8 cellular contexts compared by ENCODE assay signal in the genomic region with DNA sequence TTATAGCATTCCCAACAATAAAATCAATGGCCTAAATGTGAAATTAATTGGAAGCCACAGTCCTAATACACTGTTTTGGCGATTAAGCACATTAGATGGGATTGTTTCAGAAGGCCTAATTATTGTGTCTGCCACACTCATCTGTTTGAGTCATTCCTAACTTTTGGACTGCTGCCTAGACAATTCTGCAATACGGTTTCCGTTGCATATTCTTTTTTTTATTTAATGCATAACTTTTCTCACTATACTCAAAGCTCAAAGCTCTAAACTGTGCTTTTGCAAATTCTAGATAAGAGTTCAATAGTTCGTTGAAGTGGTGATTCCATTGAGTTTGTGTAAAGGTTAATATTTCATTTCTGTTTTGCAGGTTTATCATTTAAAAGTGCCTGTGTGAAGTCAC. TPM values are rescaled to one million over a fixed set of nuclear protein-coding genes. Genes with fewer than 3 reads are reported as not detected.
DNase-seq lines count a peak whose midpoint lies in the region; ATAC-seq, FAIRE-seq and TF ChIP-seq lines count a peak whose summit lies in the region.
"Had no signal": no experiment of that assay in that cellular context is flagged by ENCODE, and none has a peak within 500 bp of the region (broad histone marks: within the 10 kb centered on the region; RNA-seq: fewer than 3 reads in every experiment).

No MANE protein-coding gene starts in this region.

- in situ Hi-C loops in HepG2 (cut with HindIII; ENCODE audit: extremely low pct_ligation_motif_present, low pct_unique_long_range_greater_than_20kb): no loop called here

- peak overlapping the region in 1 of 3 experiments; percentile 39; a peak in 1 of 6 replicates for H3K4me3 ChIP-seq in HepG2 (replicated peaks in 1 of 3; ENCODE audit: insufficient read depth in 1 of 3, low read depth in 2 of 3, low read length in 3 of 3)
- H3K4me3 ChIP-seq in uterus: no peak overlapping the region

- no peak for TF ChIP-seq POLR2A in HepG2 (IDR thresholded peaks at IDR 0.05; ENCODE audit: insufficient read depth in 1 of 2, low read depth in 2 of 2, low read length in 2 of 2)
- no peak for TF ChIP-seq POLR2A in uterus (IDR thresholded peaks at IDR 0.05)

- CTCF ChIA-PET in HepG2 (lab: Yijun Ruan, JAX; ENCODE audit: low intra/inter-chr PET ratio, low total read pairs): no interaction called here

- no peak for TF ChIP-seq EP300 in Ishikawa (IDR thresholded peaks at IDR 0.05; ENCODE audit: borderline replicate concordance)
- TF ChIP-seq EP300 in HepG2 (IDR thresholded peaks at IDR 0.05; ENCODE audit: low read depth in 2 of 2, low read length in 2 of 2): no peak; a peak in 1 of 4 replicates
- TF ChIP-seq EP300 in HepG2 (CRISPR knock-in tag; IDR thresholded peaks at IDR 0.05; ENCODE audit: borderline replicate concordance): no peak

- DNase-seq in chondrocyte (ENCODE audit: low spot score) (no peak), HepG2 (ENCODE audit: low spot score) (peak; percentile 57), uterus (no peak), GM10266 (ENCODE audit: extremely low spot score) (no peak), SIG-M5 treated with dmso at 0.1 percent for 504 hours (lab: John Stamatoyannopoulos, UW; ENCODE audit: unreplicated experiment) (no peak)
- DNase-seq in effector CD8-positive, alpha-beta T cell (lab: John Stamatoyannopoulos, UW): no peak
- DNase-seq: RPMI8226 had no signal

- intact Hi-C loops in HepG2 (cut with micrococcal nuclease; ENCODE audit: unreplicated experiment): loop anchor here (1.0 to 2.0 kb wide), 5 partner anchors 14 to 70 kb away; a partner anchor contains a TSS
- intact Hi-C loops in uterus (cut with DNase I; ENCODE audit: low total_unique reads): no loop called here

- WGBS in HepG2 (ENCODE audit: low lambda C conversion rate): 6% methylated on average over 4 of the region's 4 CpGs

- POLR2A ChIA-PET in HepG2 (lab: Yijun Ruan, JAX): interaction anchor here (0.7 to 1.2 kb wide), 5 partner anchors 15 to 56 kb away, joined by 3 to 12 read pairs (median 5); a partner anchor contains a TSS

- H3K27ac ChIP-seq in HepG2 (ENCODE audit: extremely low read length, insufficient read depth, low read length): peak overlapping the region; percentile 86
- peak overlapping the region; percentile 71 to 72 for H3K27ac ChIP-seq in uterus

- H2AFZ ChIP-seq in HepG2 (ENCODE audit: low read length): no peak overlapping the region

- H3K9me3 ChIP-seq in HepG2 (ENCODE audit: low read length): no peaks in the 10 kb centered on the region
- no peaks in the 10 kb centered on the region for H3K9me3 ChIP-seq in uterus

- H3K36me3 Mint-ChIP-seq in chondrocyte (ENCODE audit: low read depth): peaks cover 4% of the 10 kb centered on the region

- H3K4me2 ChIP-seq in HepG2 (ENCODE audit: low read depth, low read length): peak overlapping the region; percentile 46

- H3K36me3 ChIP-seq in HepG2 (replicated peaks in 1 of 2; ENCODE audit: control insufficient read depth in 1 of 2, insufficient read depth in 2 of 2, low read length in 2 of 2) (peaks cover 9 to 36% of the 10 kb centered on the region in 2 experiments), uterus (no peaks in the 10 kb centered on the region)

- H3K4me1 Mint-ChIP-seq in chondrocyte (ENCODE audit: low read depth): peaks cover 80% of the 10 kb centered on the region

- H3K79me2 ChIP-seq in HepG2 (ENCODE audit: insufficient read depth, low read length): peaks cover 77% of the 10 kb centered on the region

- FAIRE-seq in HepG2 (lab: Jason Lieb, UNC): peak; percentile 84

- ATAC-seq in HepG2: peak; percentile 67

- H3K27me3 Mint-ChIP-seq in chondrocyte (ENCODE audit: low read depth): no peaks in the 10 kb centered on the region

- H3K9me3 Mint-ChIP-seq in chondrocyte (ENCODE audit: low read depth): no peaks in the 10 kb centered on the region

- H3K4me1 ChIP-seq in HepG2 (ENCODE audit: insufficient read depth, low read length): peaks cover 98% of the 10 kb centered on the region
- H3K4me1 ChIP-seq in uterus: peaks cover 4 to 28% of the 10 kb centered on the region in 2 donors

- H3K9ac ChIP-seq in HepG2 (ENCODE audit: insufficient read depth, low read depth, low read length): peak overlapping the region; percentile 54

- TF ChIP-seq CTCF in chondrocyte (IDR thresholded peaks at IDR 0.05) (no peak), HepG2 (CRISPR knock-in tag; IDR thresholded peaks at IDR 0.05) (no peak), uterus (IDR thresholded peaks at IDR 0.05) (no peak), GM10266 (IDR thresholded peaks at IDR 0.05; ENCODE audit: control insufficient read depth, insufficient read depth, low read depth, missing control alignments) (no peak)

- H4K20me1 ChIP-seq in HepG2 (ENCODE audit: insufficient read depth, low read length): no peaks in the 10 kb centered on the region

- BruUV-seq in HepG2 (replicated peaks; lab: Mats Ljungman, UMichigan): no TSS peak

- peak overlapping the region; percentile 96 for H3K27ac Mint-ChIP-seq in chondrocyte (ENCODE audit: unreplicated experiment)

- peak overlapping the region; percentile 17 for H3K4me3 Mint-ChIP-seq in chondrocyte (ENCODE audit: unreplicated experiment)

- H3K27me3 ChIP-seq in HepG2 (ENCODE audit: control insufficient read depth in 1 of 2, insufficient read depth in 2 of 2, low read length in 2 of 2) (no peaks in the 10 kb centered on the region), uterus (no peaks in the 10 kb centered on the region)

- TF ChIP-seq RAD21 in Ishikawa (IDR thresholded peaks at IDR 0.05; ENCODE audit: low read depth) (no peak), HepG2 (CRISPR knock-in tag; IDR thresholded peaks at IDR 0.05) (no peak)

TF ChIP-seq in Ishikawa, 13 proteins besides CTCF, POLR2A, EP300 and RAD21:
- TF ChIP-seq NFIC (IDR thresholded peaks at IDR 0.05): peak; percentile 47; the same call in 1 of the 2 replicates
- no peak for TF ChIP-seq TAF1 (IDR thresholded peaks at IDR 0.05; ENCODE audit: low read depth)
- no peak for TF ChIP-seq FOXM1 (IDR thresholded peaks at IDR 0.05; ENCODE audit: borderline replicate concordance, low read depth)
- TF ChIP-seq CREB1 (IDR thresholded peaks at IDR 0.05; ENCODE audit: low read depth): no peak

TF ChIP-seq in HepG2, 621 proteins besides CTCF, POLR2A, EP300 and RAD21:
- TF ChIP-seq ZNF256 (CRISPR knock-in tag; conservative IDR thresholded peaks at IDR 0.05): no peak
- 0 out of 2 replicates have a peak, but pooled peaks have one; percentile 26 for TF ChIP-seq BRCA1 (CRISPR knock-in tag; IDR thresholded peaks at IDR 0.05)
- 0 out of 2 replicates have a peak, but pooled peaks have one; percentile 20 for TF ChIP-seq RARA (CRISPR knock-in tag; IDR thresholded peaks at IDR 0.05)
- peak; percentile 5; the same call in 1 of the 2 replicates for TF ChIP-seq TARDBP (CRISPR knock-in tag; IDR thresholded peaks at IDR 0.05)
- TF ChIP-seq, protein P1, sequence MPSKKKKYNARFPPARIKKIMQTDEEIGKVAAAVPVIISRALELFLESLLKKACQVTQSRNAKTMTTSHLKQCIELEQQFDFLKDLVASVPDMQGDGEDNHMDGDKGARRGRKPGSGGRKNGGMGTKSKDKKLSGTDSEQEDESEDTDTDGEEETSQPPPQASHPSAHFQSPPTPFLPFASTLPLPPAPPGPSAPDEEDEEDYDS (CRISPR knock-in tag; IDR thresholded peaks at IDR 0.05): no peak
- 0 out of 2 replicates have a peak, but pooled peaks have one; percentile 36 for TF ChIP-seq MAFF (IDR thresholded peaks at IDR 0.05; ENCODE audit: low read depth, low read length)
- TF ChIP-seq HNF4G (IDR thresholded peaks at IDR 0.05; ENCODE audit: borderline replicate concordance, low read depth, low read length): 0 out of 2 replicates have a peak, but pooled peaks have one; percentile 4
- TF ChIP-seq HNF4G (CRISPR knock-in tag; IDR thresholded peaks at IDR 0.05; ENCODE audit: borderline replicate concordance, low read depth): no peak
- TF ChIP-seq, protein P2, sequence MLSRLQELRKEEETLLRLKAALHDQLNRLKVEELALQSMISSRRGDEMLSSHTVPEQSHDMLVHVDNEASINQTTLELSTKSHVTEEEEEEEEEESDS (CRISPR knock-in tag; IDR thresholded peaks at IDR 0.05; ENCODE audit: borderline replicate concordance): 0 out of 2 replicates have a peak, but pooled peaks have one; percentile 33

RNA-seq across cellular contexts. Expression of a gene that starts 53.1 kb away (rescaled TPM):
- 40.1 to 65.1 TPM (median 41.3 TPM) in 3 replicates for total RNA-seq in chondrocyte
- 30.8 and 48.1 TPM in 2 replicates for total RNA-seq in HepG2 (2016; rRNA removed; fragmentation: Illumina TruSeq; extraction: Trizol)
- total RNA-seq in HepG2 (2016; cell fraction: cytosol; rRNA removed; fragmentation: Illumina TruSeq; extraction: Trizol; ENCODE audit: low read depth): 4.0 and 5.0 TPM in 2 replicates
- total RNA-seq in HepG2 (2016; cell fraction: insoluble cytoplasmic fraction; rRNA removed; fragmentation: Illumina TruSeq; extraction: Trizol): 27.9 and 48.3 TPM in 2 replicates
- total RNA-seq in HepG2 (2016; cell fraction: membrane; rRNA removed; fragmentation: Illumina TruSeq; extraction: Trizol): 15.6 and 16.3 TPM in 2 replicates
- 50.3 and 53.0 TPM in 2 replicates for total RNA-seq in HepG2 (2016; cell fraction: nucleus; rRNA removed; fragmentation: Illumina TruSeq; extraction: Trizol)
- 59.0 and 62.9 TPM in 2 replicates for polyA plus RNA-seq in HepG2 (2011; rRNA removed)
- polyA plus RNA-seq in HepG2 (2011; cell fraction: cytosol; rRNA removed): 44.6 and 63.1 TPM in 2 replicates
- polyA plus RNA-seq in HepG2 (2011; cell fraction: nucleus; rRNA removed): 78.5 and 95.6 TPM in 2 replicates
- polyA plus RNA-seq in HepG2 (2012): 49.8 and 59.5 TPM in 2 replicates
- polyA plus RNA-seq in HepG2 (2016; cell fraction: cytosol; fragmentation: Illumina TruSeq; extraction: Trizol; ENCODE audit: low read depth): 0.49 and 0.73 TPM in 2 replicates
- 27.4 and 31.9 TPM in 2 replicates for polyA plus RNA-seq in HepG2 (2016; cell fraction: insoluble cytoplasmic fraction; fragmentation: Illumina TruSeq; extraction: Trizol; ENCODE audit: low read depth)
- 4.4 and 4.9 TPM in 2 replicates for polyA plus RNA-seq in HepG2 (2016; cell fraction: membrane; fragmentation: Illumina TruSeq; extraction: Trizol; ENCODE audit: low read depth)
- polyA plus RNA-seq in HepG2 (2016; cell fraction: nucleus; fragmentation: Illumina TruSeq; extraction: Trizol; ENCODE audit: insufficient read depth, low read depth): 32.1 and 37.5 TPM in 2 replicates
- 48.4 and 211 TPM in 2 replicates for polyA minus RNA-seq in HepG2 (2011; rRNA and poly(A)+ RNA removed; ENCODE audit: low replicate concordance)
- polyA minus RNA-seq in HepG2 (2011; cell fraction: cytosol; rRNA and poly(A)+ RNA removed): 125 and 134 TPM in 2 replicates
- 274 and 278 TPM in 2 replicates for polyA minus RNA-seq in HepG2 (2011; cell fraction: nucleus; rRNA and poly(A)+ RNA removed)
- total RNA-seq in uterus: 100 to 1,000 TPM in 1 of 4 donors, 10 to 100 TPM in 3; 50.7 to 115 (median 72.0) TPM
